17 cellular contexts compared by ENCODE assay signal in genomic region chr3:45940781-45941365, GRCh38. TPM values are rescaled to one million over a fixed set of nuclear protein-coding genes. Genes with fewer than 3 reads are reported as not detected.
DNase-seq lines count a peak whose midpoint lies in the region; TF ChIP-seq lines count a peak whose summit lies in the region.
"Had no signal": no experiment of that assay in that cellular context is flagged by ENCODE, and none has a peak within 500 bp of the region (broad histone marks: within the 10 kb centered on the region; RNA-seq: fewer than 3 reads in every experiment).

No MANE protein-coding gene starts in this region.

- peak; percentile 53 for DNase-seq in activated effector memory CD4-positive, alpha-beta T cell treated with anti-CD3 and anti-CD28 coated beads, Interleukin-2, amount 50 U/mL, for 16 hours
- DNase-seq in activated effector memory CD4-positive, alpha-beta T cell treated with Interleukin-2 at 50 U/mL for 16 hours, result no peak
- DNase-seq in NCI-H2029 (lab: John Stamatoyannopoulos, UW) (peak; percentile 64), endothelial cell (ENCODE audit: low spot score) (no peak), thyroid gland (peak; percentile 50 to 60), GF-D8 (lab: John Stamatoyannopoulos, UW) (no peak), mesothelial cell of epicardium (ENCODE audit: low spot score in 2 of 2, unreplicated experiment in 2 of 2) (no peak)
- DNase-seq: ACHN; CD8-positive, alpha-beta T cell; GOT3; MG63; NCI-H1092 treated with DMSO at 0.1 percent for 48 hours; NCI-H1694; NCI-H2171; Peyer's patch; SHP77 had no signal

- H3K27ac ChIP-seq in thyroid gland, result peak overlapping the region; percentile 54 to 70 (median 67)
- H3K27ac ChIP-seq: KMS-11 had no signal

- no peaks in the 10 kb centered on the region for H3K27me3 ChIP-seq in thyroid gland
- H3K27me3 ChIP-seq: MG63, Peyer's patch had no signal

- peaks cover 6% of the 10 kb centered on the region for H3K4me1 Mint-ChIP-seq in endothelial cell (ENCODE audit: unreplicated experiment)
- peaks cover 19% of the 10 kb centered on the region for H3K4me1 Mint-ChIP-seq in mesothelial cell of epicardium

- no peaks in the 10 kb centered on the region for H3K9me3 ChIP-seq in thyroid gland
- H3K9me3 ChIP-seq: MG63, Peyer's patch had no signal

- no peak overlapping the region for H3K4me3 ChIP-seq in thyroid gland (replicated peaks in 1 of 3)
- H3K4me3 ChIP-seq: MG63, Peyer's patch had no signal

- no peaks in the 10 kb centered on the region for H3K9me3 Mint-ChIP-seq in endothelial cell (ENCODE audit: unreplicated experiment)
- peaks cover 8% of the 10 kb centered on the region for H3K9me3 Mint-ChIP-seq in mesothelial cell of epicardium
- H3K9me3 Mint-ChIP-seq: CD8-positive, alpha-beta T cell had no signal

- H3K36me3 Mint-ChIP-seq in endothelial cell (ENCODE audit: low read depth, unreplicated experiment) (no peaks in the 10 kb centered on the region), mesothelial cell of epicardium (peaks cover 17% of the 10 kb centered on the region)

- TF ChIP-seq POLR2A in thyroid gland (IDR thresholded peaks at IDR 0.05), result no peak

- H3K27ac Mint-ChIP-seq in endothelial cell (ENCODE audit: unreplicated experiment) (no peak overlapping the region), mesothelial cell of epicardium (no peak overlapping the region)
- H3K27ac Mint-ChIP-seq: CD8-positive, alpha-beta T cell had no signal

- 58 to 62% methylated on average over 6 of the region's 6 CpGs for WGBS in thyroid gland, 2 donors

- intact Hi-C loops in thyroid gland (cut with DNase I), result no loop called here

- H3K36me3 ChIP-seq in thyroid gland, result peaks cover 13 to 16% of the 10 kb centered on the region in 2 donors
- H3K36me3 ChIP-seq: MG63 had no signal

- H3K4me3 Mint-ChIP-seq in endothelial cell (ENCODE audit: unreplicated experiment), result peak overlapping the region; percentile 29
- no peak overlapping the region for H3K4me3 Mint-ChIP-seq in mesothelial cell of epicardium
- H3K4me3 Mint-ChIP-seq: CD8-positive, alpha-beta T cell had no signal

- H3K27me3 Mint-ChIP-seq in endothelial cell (ENCODE audit: unreplicated experiment) (no peaks in the 10 kb centered on the region), mesothelial cell of epicardium (ENCODE audit: low read depth) (no peaks in the 10 kb centered on the region)

- peaks cover 19 to 24% of the 10 kb centered on the region in 2 donors for H3K4me1 ChIP-seq in thyroid gland
- H3K4me1 ChIP-seq: Peyer's patch had no signal

- no peak for TF ChIP-seq CTCF in endothelial cell (IDR thresholded peaks at IDR 0.05; ENCODE audit: unreplicated experiment)
- no peak for TF ChIP-seq CTCF in thyroid gland (IDR thresholded peaks at IDR 0.05)
- TF ChIP-seq CTCF in mesothelial cell of epicardium (IDR thresholded peaks at IDR 0.05; ENCODE audit: unreplicated experiment), result no peak

RNA-seq across cellular contexts. Expression of gene CXCR6, which starts 2.4 kb away (rescaled TPM):
- total RNA-seq in endothelial cell (ENCODE audit: unreplicated experiment) (not detected), thyroid gland (1 to 10 TPM; 2.1 to 4.4 (median 3.4) TPM), mesothelial cell of epicardium (not detected in 3 replicates)

RNA-seq across cellular contexts. Expression of gene CCR9, which starts 54.5 kb away (rescaled TPM):
- total RNA-seq in endothelial cell (ENCODE audit: unreplicated experiment) (not detected), thyroid gland (not detected), mesothelial cell of epicardium (not detected in 3 replicates)

RNA-seq across cellular contexts. Expression of gene FYCO1, which starts 54.8 kb away (rescaled TPM):
- total RNA-seq in endothelial cell (ENCODE audit: unreplicated experiment) (13.8 TPM), thyroid gland (10 to 100 TPM; 38.2 to 66.6 (median 50.5) TPM), mesothelial cell of epicardium (23.1 to 24.3 TPM (median 24.1 TPM) in 3 replicates)

Comparison
In these comparisons a context has a peak if more than half of its experiments do, and no peak if none do; other contexts are left out.
1. DNase-seq: peak in activated effector memory CD4-positive, alpha-beta T cell treated with anti-CD3 and anti-CD28 coated beads, Interleukin-2, amount 50 U/mL, for 16 hours (single experiment), NCI-H2029 (single experiment) and thyroid gland (2 of 2); none in activated effector memory CD4-positive, alpha-beta T cell treated with Interleukin-2 at 50 U/mL for 16 hours (single experiment), endothelial cell (single experiment), GF-D8 (single experiment) and mesothelial cell of epicardium (0 of 2).